13 cellular contexts compared by ENCODE assay signal in genomic region chr22:46147471-46148267, GRCh38. TPM values are rescaled to one million over a fixed set of nuclear protein-coding genes. Genes with fewer than 3 reads are reported as not detected.
DNase-seq lines count a peak whose midpoint lies in the region; ATAC-seq, FAIRE-seq and TF ChIP-seq lines count a peak whose summit lies in the region.
"Had no signal": no experiment of that assay in that cellular context is flagged by ENCODE, and none has a peak within 500 bp of the region (broad histone marks: within the 10 kb centered on the region; RNA-seq: fewer than 3 reads in every experiment).

No MANE protein-coding gene starts in this region.

- H3K36me3 Mint-ChIP-seq in endodermal cell (ENCODE audit: low read depth): peaks cover 7% of the 10 kb centered on the region

- H3K27ac Mint-ChIP-seq in endodermal cell: no peak overlapping the region
- H3K27ac Mint-ChIP-seq: activated T-cell treated with anti-CD3 and anti-CD28 coated beads, Interleukin-2, amount 50 U/mL, for 24 hours had no signal

- no peak overlapping the region for H3K4me3 Mint-ChIP-seq in endodermal cell
- H3K4me3 Mint-ChIP-seq: activated T-cell treated with anti-CD3 and anti-CD28 coated beads, Interleukin-2, amount 50 U/mL, for 24 hours had no signal

- H3K27me3 ChIP-seq in HUES6 (ENCODE audit: control insufficient read depth, insufficient read depth, low read length): peaks cover 67% of the 10 kb centered on the region
- peaks cover 56% of the 10 kb centered on the region for H3K27me3 ChIP-seq in endodermal cell (ENCODE audit: control insufficient read depth, insufficient read depth, low read length, poor library complexity, severe bottlenecking)
- no peaks in the 10 kb centered on the region for H3K27me3 ChIP-seq in liver (ENCODE audit: control insufficient read depth in 4 of 4, insufficient read depth in 4 of 4, low read length in 3 of 4)
- no peaks in the 10 kb centered on the region for H3K27me3 ChIP-seq in skeletal muscle tissue (ENCODE audit: control insufficient read depth in 3 of 3, insufficient read depth in 3 of 3, low read length in 3 of 3)

- H3K9me3 Mint-ChIP-seq in endodermal cell: no peaks in the 10 kb centered on the region
- H3K9me3 Mint-ChIP-seq: activated T-cell treated with anti-CD3 and anti-CD28 coated beads, Interleukin-2, amount 50 U/mL, for 24 hours had no signal

- H3K4me3 ChIP-seq in HUES6 (ENCODE audit: low read depth, low read length): no peak overlapping the region
- H3K4me3 ChIP-seq in endodermal cell (ENCODE audit: low read length): no peak overlapping the region
- peak overlapping the region in 2 of 3 donors; percentile 20 to 21 for H3K4me3 ChIP-seq in liver (ENCODE audit: low read depth in 1 of 3, low read length in 3 of 3)
- H3K4me3 ChIP-seq in skeletal muscle tissue (ENCODE audit: low read length in 3 of 3): peak overlapping the region; percentile 14 to 54 (median 29)
- H3K4me3 ChIP-seq: SJCRH30 had no signal

- 72 to 81% methylated on average over 15 to 19 of the region's 19 CpGs for WGBS in endodermal cell (ENCODE audit: insufficient coverage in 1 of 2, insufficient read length in 1 of 2), 2 experiments
- 30% methylated on average over 19 of the region's 19 CpGs for WGBS in liver

- TF ChIP-seq RAD21 in liver (IDR thresholded peaks at IDR 0.05): peak in 1 of 2 donors; percentile 49

- no peak overlapping the region for H3K27ac ChIP-seq in HUES6 (ENCODE audit: low read depth, low read length)
- H3K27ac ChIP-seq in endodermal cell (ENCODE audit: low read depth, low read length): no peak overlapping the region
- peak overlapping the region; percentile 96 to 97 for H3K27ac ChIP-seq in liver (ENCODE audit: low read depth in 1 of 2, low read length in 2 of 2)
- H3K27ac ChIP-seq in skeletal muscle tissue (ENCODE audit: low read depth, low read length): peak overlapping the region; percentile 93
- H3K27ac ChIP-seq: SJCRH30 had no signal

- H3K9ac ChIP-seq in HUES6 (ENCODE audit: low read length) (peak overlapping the region; percentile 15), endodermal cell (ENCODE audit: extremely low read depth, low read length, poor library complexity, severe bottlenecking) (no peak overlapping the region), liver (ENCODE audit: low read depth in 1 of 2, low read length in 2 of 2) (peak overlapping the region; percentile 8 to 52), skeletal muscle tissue (ENCODE audit: low read depth in 1 of 3, low read length in 3 of 3) (peak overlapping the region; percentile 19 to 94 (median 51))

- FAIRE-seq in RCC 7860 (lab: Jason Lieb, UNC): no peak
- FAIRE-seq: D721Med had no signal

- H3K4me1 ChIP-seq in HUES6 (ENCODE audit: control insufficient read depth, insufficient read depth, low read length): peaks cover 11% of the 10 kb centered on the region; the same call in 1 of the 2 replicates
- H3K4me1 ChIP-seq in endodermal cell (ENCODE audit: control insufficient read depth, insufficient read depth, low read length): peaks cover 3% of the 10 kb centered on the region
- H3K4me1 ChIP-seq in liver (ENCODE audit: control insufficient read depth in 4 of 4, insufficient read depth in 4 of 4, low read length in 3 of 4): peaks cover 11 to 70% (median 53%) of the 10 kb centered on the region in 4 donors
- H3K4me1 ChIP-seq in skeletal muscle tissue (ENCODE audit: control insufficient read depth in 3 of 3, insufficient read depth in 3 of 3, low read length in 3 of 3): peaks cover 42 to 56% (median 51%) of the 10 kb centered on the region in 3 donors

- H3K9me3 ChIP-seq in HUES6 (ENCODE audit: control insufficient read depth, insufficient read depth, low read depth, low read length): no peaks in the 10 kb centered on the region
- H3K9me3 ChIP-seq in endodermal cell (ENCODE audit: control insufficient read depth, low read length): no peaks in the 10 kb centered on the region
- H3K9me3 ChIP-seq in liver (ENCODE audit: control insufficient read depth in 4 of 4, low read length in 3 of 4): no peaks in the 10 kb centered on the region
- no peaks in the 10 kb centered on the region for H3K9me3 ChIP-seq in skeletal muscle tissue (ENCODE audit: control insufficient read depth in 3 of 3, low read length in 3 of 3)
- H3K9me3 ChIP-seq: SJCRH30 had no signal

- TF ChIP-seq CTCF in endodermal cell (conservative IDR thresholded peaks at IDR 0.05): no peak
- TF ChIP-seq CTCF in liver (IDR thresholded peaks at IDR 0.05; ENCODE audit: low read depth, low read length, missing input control): no peak

- ATAC-seq in GM18861 (IDR thresholded peaks at IDR 0.05; ENCODE audit: unreplicated experiment) (no peak), HG03460 (IDR thresholded peaks at IDR 0.05; ENCODE audit: unreplicated experiment) (no peak)

- no peaks in the 10 kb centered on the region for H3K36me3 ChIP-seq in HUES6 (ENCODE audit: control insufficient read depth, insufficient read depth, low read length)
- H3K36me3 ChIP-seq in endodermal cell (ENCODE audit: control insufficient read depth, insufficient read depth, low read length): no peaks in the 10 kb centered on the region
- peaks cover 0 to 1% (median 0%) of the 10 kb centered on the region in 4 donors for H3K36me3 ChIP-seq in liver (ENCODE audit: control insufficient read depth in 4 of 4, insufficient read depth in 3 of 4, low read depth in 1 of 4, low read length in 3 of 4)
- no peaks in the 10 kb centered on the region for H3K36me3 ChIP-seq in skeletal muscle tissue (ENCODE audit: control insufficient read depth in 3 of 3, insufficient read depth in 3 of 3, low read length in 3 of 3)
- H3K36me3 ChIP-seq: SJCRH30 had no signal

- peaks cover 8% of the 10 kb centered on the region for H3K4me1 Mint-ChIP-seq in endodermal cell

- DNase-seq in endodermal cell (peak; percentile 39), RCC 7860 (ENCODE audit: low spot score) (no peak), T-helper 9 cell (no peak)
- DNase-seq: activated CD4-positive, alpha-beta T cell treated with anti-CD3 and anti-CD28 coated beads, Interleukin-2, amount 50 U/mL, for 1 hour; activated T-cell treated with anti-CD3 and anti-CD28 coated beads, Interleukin-2, amount 50 U/mL, for 24 hours; SJCRH30; stimulated activated CD4-positive, alpha-beta T cell treated with anti-CD3 and anti-CD28 coated beads, Interleukin-4, amount 100 ng/mL, for 1 hour had no signal

- H3K27me3 Mint-ChIP-seq in endodermal cell (ENCODE audit: insufficient read depth): peaks cover 58% of the 10 kb centered on the region

TF ChIP-seq in liver, 16 proteins besides CTCF, POLR2A, EP300 and RAD21 (continues in another document):
- TF ChIP-seq TAF1 (conservative IDR thresholded peaks at IDR 0.05) (peak; percentile 78), GABPA (IDR thresholded peaks at IDR 0.05 in 1 of 2, conservative IDR thresholded peaks at IDR 0.05 in 1 of 2) (peak in 1 of 2 donors; percentile 31), EGR1 (IDR thresholded peaks at IDR 0.05; ENCODE audit: low read depth in 2 of 2) (peak in 1 of 2 donors; percentile 88), ATF3 (IDR thresholded peaks at IDR 0.05) (peak; percentile 48), YY1 (IDR thresholded peaks at IDR 0.05) (peak; percentile 33), SP1 (IDR thresholded peaks at IDR 0.05) (peak; percentile 97), NR2F2 (IDR thresholded peaks at IDR 0.05) (peak; percentile 42), HNF4G (IDR thresholded peaks at IDR 0.05) (peak; percentile 87), RXRA (IDR thresholded peaks at IDR 0.05) (peak; percentile 100), MAX (IDR thresholded peaks at IDR 0.05) (peak; percentile 82), REST (IDR thresholded peaks at IDR 0.05) (peak; percentile 2), FOXA1 (IDR thresholded peaks at IDR 0.05) (peak; percentile 68), FOXA2 (IDR thresholded peaks at IDR 0.05) (peak; percentile 39), JUND (IDR thresholded peaks at IDR 0.05) (peak; percentile 42 to 47), HNF4A (conservative IDR thresholded peaks at IDR 0.05) (peak; percentile 90 to 93)

RNA-seq across cellular contexts. Expression of gene PPARA, which starts 2.7 kb away (rescaled TPM):
- total RNA-seq in endodermal cell (10 to 100 TPM; 15.4 to 18.6 TPM), liver (10 to 100 TPM; 47.5 to 78.8 TPM), skeletal muscle tissue (18.8 TPM)
- polyA plus RNA-seq in endodermal cell (2013, experiment 1 of 2): 5.9 TPM
- 5.1 TPM for polyA plus RNA-seq in endodermal cell (2013, experiment 2 of 2)
- polyA plus RNA-seq in liver: 10 to 100 TPM; 31.2 to 35.1 TPM

Comparison
In these comparisons a context has a peak if more than half of its experiments do, and no peak if none do; other contexts are left out.
1. H3K27ac ChIP-seq: peak in liver (2 of 2) and skeletal muscle tissue (single experiment); none in HUES6 (single experiment) and endodermal cell (single experiment).
2. H3K4me3 ChIP-seq: peak in liver (2 of 3) and skeletal muscle tissue (3 of 3); none in HUES6 (single experiment) and endodermal cell (single experiment).